ENCODE assay signal across 11 cellular contexts in genomic region chr6:32148289-32148688, GRCh38. TPM values are rescaled to one million over a fixed set of nuclear protein-coding genes. Genes with fewer than 3 reads are reported as not detected.
DNase-seq lines count a peak whose midpoint lies in the region; ATAC-seq lines count a peak whose summit lies in the region.
"Had no signal": no experiment of that assay in that cellular context is flagged by ENCODE, and none has a peak within 500 bp of the region (broad histone marks: within the 10 kb centered on the region; RNA-seq: fewer than 3 reads in every experiment).

No MANE protein-coding gene starts in this region.

- no peaks in the 10 kb centered on the region for H3K9me3 Mint-ChIP-seq in activated CD8-positive, alpha-beta memory T cell treated with anti-CD3 and anti-CD28 coated beads, Interleukin-2, amount 10 ng/mL, durations not matched to agents 7 days and 5 days (ENCODE audit: low read depth)
- H3K9me3 Mint-ChIP-seq in activated naive CD8-positive, alpha-beta T cell (ENCODE audit: low read depth): no peaks in the 10 kb centered on the region
- peaks cover 0 to 6% (median 2%) of the 10 kb centered on the region in 6 donors for H3K9me3 Mint-ChIP-seq in immature natural killer cell
- no peaks in the 10 kb centered on the region for H3K9me3 Mint-ChIP-seq in stimulated activated effector memory CD8-positive, alpha-beta T cell treated with anti-CD3 and anti-CD28 coated beads, Interleukin-12 subunit alpha, Interleukin-12 subunit beta, amount 100 ng/mL, for 72 hours

- CTCF ChIA-PET in activated CD8-positive, alpha-beta memory T cell treated with anti-CD3 and anti-CD28 coated beads, Interleukin-2, amount 10 ng/mL, durations not matched to agents 7 days and 5 days (lab: Charles Lee): interaction anchor here (0.7 to 1.4 kb wide), 3 partner anchors 16 to 240 kb away, joined by 3 to 4 read pairs (median 3); partner anchors contain the start of genes ATF6B and EGFL8

- peaks cover 16% of the 10 kb centered on the region for H3K4me1 Mint-ChIP-seq in activated CD8-positive, alpha-beta memory T cell treated with anti-CD3 and anti-CD28 coated beads, Interleukin-2, amount 10 ng/mL, durations not matched to agents 7 days and 5 days
- H3K4me1 Mint-ChIP-seq in activated naive CD8-positive, alpha-beta T cell (ENCODE audit: low read depth): peaks cover 34% of the 10 kb centered on the region
- peaks cover 36 to 55% of the 10 kb centered on the region in 2 donors for H3K4me1 Mint-ChIP-seq in immature natural killer cell
- H3K4me1 Mint-ChIP-seq in stimulated activated effector memory CD8-positive, alpha-beta T cell treated with anti-CD3 and anti-CD28 coated beads, Interleukin-12 subunit alpha, Interleukin-12 subunit beta, amount 100 ng/mL, for 72 hours: peaks cover 55% of the 10 kb centered on the region

- H3K36me3 Mint-ChIP-seq in activated CD8-positive, alpha-beta memory T cell treated with anti-CD3 and anti-CD28 coated beads, Interleukin-2, amount 10 ng/mL, durations not matched to agents 7 days and 5 days: no peaks in the 10 kb centered on the region
- H3K36me3 Mint-ChIP-seq in activated naive CD8-positive, alpha-beta T cell: no peaks in the 10 kb centered on the region
- peaks cover 0 to 7% (median 0%) of the 10 kb centered on the region in 3 donors for H3K36me3 Mint-ChIP-seq in immature natural killer cell
- peaks cover 11% of the 10 kb centered on the region for H3K36me3 Mint-ChIP-seq in stimulated activated effector memory CD8-positive, alpha-beta T cell treated with anti-CD3 and anti-CD28 coated beads, Interleukin-12 subunit alpha, Interleukin-12 subunit beta, amount 100 ng/mL, for 72 hours

- no peak for DNase-seq in activated CD8-positive, alpha-beta memory T cell treated with anti-CD3 and anti-CD28 coated beads, Interleukin-2, amount 10 ng/mL, durations not matched to agents 7 days and 5 days
- DNase-seq in activated CD8-positive, alpha-beta memory T cell treated with anti-CD3 and anti-CD28 coated beads, Interleukin-2, amount 50 U/mL, for 4 hours: no peak
- DNase-seq in immature natural killer cell: no peak
- DNase-seq in stimulated activated effector memory CD8-positive, alpha-beta T cell treated with anti-CD3 and anti-CD28 coated beads, Interleukin-12 subunit alpha, Interleukin-12 subunit beta, amount 100 ng/mL, for 72 hours (ENCODE audit: low spot score in 2 of 2): no peak
- no peak for DNase-seq in G401 (ENCODE audit: low spot score)
- DNase-seq in NCI-H748 (lab: John Stamatoyannopoulos, UW; ENCODE audit: unreplicated experiment): no peak
- DNase-seq in NCI-H345 (lab: John Stamatoyannopoulos, UW): no peak
- DNase-seq: ACHN, NCI-H2107, PC-9 had no signal

- H3K27ac Mint-ChIP-seq in activated CD8-positive, alpha-beta memory T cell treated with anti-CD3 and anti-CD28 coated beads, Interleukin-2, amount 10 ng/mL, durations not matched to agents 7 days and 5 days: no peak overlapping the region
- no peak overlapping the region for H3K27ac Mint-ChIP-seq in activated naive CD8-positive, alpha-beta T cell
- peak overlapping the region in 4 of 6 donors; percentile 62 to 92 (median 85) for H3K27ac Mint-ChIP-seq in immature natural killer cell
- peak overlapping the region; percentile 72 for H3K27ac Mint-ChIP-seq in stimulated activated effector memory CD8-positive, alpha-beta T cell treated with anti-CD3 and anti-CD28 coated beads, Interleukin-12 subunit alpha, Interleukin-12 subunit beta, amount 100 ng/mL, for 72 hours

- H3K4me3 Mint-ChIP-seq in activated CD8-positive, alpha-beta memory T cell treated with anti-CD3 and anti-CD28 coated beads, Interleukin-2, amount 10 ng/mL, durations not matched to agents 7 days and 5 days: peak overlapping the region; percentile 61
- peak overlapping the region; percentile 83 for H3K4me3 Mint-ChIP-seq in activated naive CD8-positive, alpha-beta T cell
- peak overlapping the region; percentile 89 to 97 (median 92) for H3K4me3 Mint-ChIP-seq in immature natural killer cell
- H3K4me3 Mint-ChIP-seq in stimulated activated effector memory CD8-positive, alpha-beta T cell treated with anti-CD3 and anti-CD28 coated beads, Interleukin-12 subunit alpha, Interleukin-12 subunit beta, amount 100 ng/mL, for 72 hours: peak overlapping the region; percentile 75

- H3K27me3 Mint-ChIP-seq in activated CD8-positive, alpha-beta memory T cell treated with anti-CD3 and anti-CD28 coated beads, Interleukin-2, amount 10 ng/mL, durations not matched to agents 7 days and 5 days: peaks cover 63% of the 10 kb centered on the region
- H3K27me3 Mint-ChIP-seq in activated naive CD8-positive, alpha-beta T cell: no peaks in the 10 kb centered on the region
- H3K27me3 Mint-ChIP-seq in immature natural killer cell (ENCODE audit: low read depth in 3 of 3): peaks cover 11 to 23% (median 12%) of the 10 kb centered on the region in 3 donors

- in situ Hi-C loops in G401 (cut with HindIII; ENCODE audit: low sequenced_read_pairs): no loop called here

- no peak for ATAC-seq in activated CD8-positive, alpha-beta memory T cell treated with anti-CD3 and anti-CD28 coated beads, Interleukin-2, amount 10 ng/mL, durations not matched to agents 7 days and 5 days
- ATAC-seq in stimulated activated effector memory CD8-positive, alpha-beta T cell treated with anti-CD3 and anti-CD28 coated beads, Interleukin-12 subunit alpha, Interleukin-12 subunit beta, amount 100 ng/mL, for 72 hours: no peak

RNA-seq across cellular contexts. Expression of gene PRRT1, which starts 3.5 kb away (rescaled TPM):
- total RNA-seq in activated CD8-positive, alpha-beta memory T cell treated with anti-CD3 and anti-CD28 coated beads, Interleukin-2, amount 10 ng/mL, durations not matched to agents 7 days and 5 days: under 1 TPM; 0.23 to 0.28 TPM
- polyA plus RNA-seq in immature natural killer cell: not detected
- 0.51 TPM in 1 of 2 replicates, not detected in the other for total RNA-seq in G401 (2014; rRNA removed; shearing (Covaris generic))

RNA-seq across cellular contexts. Expression of gene PPT2, which starts 5.7 kb away (rescaled TPM):
- 10 to 100 TPM; 13.9 to 21.9 TPM for total RNA-seq in activated CD8-positive, alpha-beta memory T cell treated with anti-CD3 and anti-CD28 coated beads, Interleukin-2, amount 10 ng/mL, durations not matched to agents 7 days and 5 days
- polyA plus RNA-seq in immature natural killer cell: 10 to 100 TPM; 13.1 to 17.0 (median 16.0) TPM
- total RNA-seq in G401 (2014; rRNA removed; shearing (Covaris generic)): 37.3 and 38.5 TPM in 2 replicates

RNA-seq across cellular contexts. Expression of gene EGFL8, which starts 16.1 kb away (rescaled TPM):
- total RNA-seq in activated CD8-positive, alpha-beta memory T cell treated with anti-CD3 and anti-CD28 coated beads, Interleukin-2, amount 10 ng/mL, durations not matched to agents 7 days and 5 days: 10 to 100 TPM; 11.4 to 13.1 TPM
- polyA plus RNA-seq in immature natural killer cell: not detected
- 12.9 and 16.5 TPM in 2 replicates for total RNA-seq in G401 (2014; rRNA removed; shearing (Covaris generic))

RNA-seq across cellular contexts. Expression of gene FKBPL, which starts 18.2 kb away (rescaled TPM):
- total RNA-seq in activated CD8-positive, alpha-beta memory T cell treated with anti-CD3 and anti-CD28 coated beads, Interleukin-2, amount 10 ng/mL, durations not matched to agents 7 days and 5 days: 1 to 10 TPM; 7.4 to 7.9 TPM
- polyA plus RNA-seq in immature natural killer cell: 1 to 10 TPM; 2.9 to 3.5 (median 3.2) TPM
- total RNA-seq in G401 (2014; rRNA removed; shearing (Covaris generic)): 9.5 and 20.2 TPM in 2 replicates

RNA-seq across cellular contexts. Expression of gene ATF6B, which starts 20.2 kb away (rescaled TPM):
- 100 to 1,000 TPM; 119 to 135 TPM for total RNA-seq in activated CD8-positive, alpha-beta memory T cell treated with anti-CD3 and anti-CD28 coated beads, Interleukin-2, amount 10 ng/mL, durations not matched to agents 7 days and 5 days
- polyA plus RNA-seq in immature natural killer cell: 10 to 100 TPM; 19.1 to 39.6 (median 20.7) TPM
- total RNA-seq in G401 (2014; rRNA removed; shearing (Covaris generic)): 21.1 and 23.1 TPM in 2 replicates

Comparison
In these comparisons a context has a peak if more than half of its experiments do, and no peak if none do; other contexts are left out.
1. H3K27ac Mint-ChIP-seq: peak in immature natural killer cell (4 of 6) and stimulated activated effector memory CD8-positive, alpha-beta T cell treated with anti-CD3 and anti-CD28 coated beads, Interleukin-12 subunit alpha, Interleukin-12 subunit beta, amount 100 ng/mL, for 72 hours (single experiment); none in activated CD8-positive, alpha-beta memory T cell treated with anti-CD3 and anti-CD28 coated beads, Interleukin-2, amount 10 ng/mL, durations not matched to agents 7 days and 5 days (single experiment) and activated naive CD8-positive, alpha-beta T cell (single experiment).
2. Peak in every context shown above with its lines, with median percentiles within 50 percentile points of each other: H3K4me3 Mint-ChIP-seq.